ENCODE assay signal across 8 cellular contexts in genomic region chr15:77069521-77070121, GRCh38. TPM values are rescaled to one million over a fixed set of nuclear protein-coding genes. Genes with fewer than 3 reads are reported as not detected.
A peak's percentile ranks its signal among the peaks of the same experiment; 100 is the strongest.
DNase-seq lines count a peak whose midpoint lies in the region; ATAC-seq and TF ChIP-seq lines count a peak whose summit lies in the region.

No MANE protein-coding gene starts in this region.

- no peak for TF ChIP-seq CTCF in WERI-Rb-1 (IDR thresholded peaks at IDR 0.05; ENCODE audit: low read depth, low read length)
- no peak for TF ChIP-seq CTCF in right atrium auricular region (IDR thresholded peaks at IDR 0.05)

- H3K9me3 ChIP-seq in WERI-Rb-1 (ENCODE audit: severe bottlenecking) (no peaks in the 10 kb centered on the region), right atrium auricular region (no peaks in the 10 kb centered on the region)

- H3K9me3 Mint-ChIP-seq in activated T-cell treated with anti-CD3 and anti-CD28 coated beads, Interleukin-2, amount 50 U/mL, for 24 hours = no peaks in the 10 kb centered on the region

- H3K4me3 ChIP-seq in WERI-Rb-1 (ENCODE audit: low read depth, low read length) (peak overlapping the region; percentile 95), right atrium auricular region (peak overlapping the region; percentile 83 to 85), skeletal muscle cell (ENCODE audit: low read depth, low read length) (peak overlapping the region; percentile 75)

- H3K27ac ChIP-seq in WERI-Rb-1 (peak overlapping the region; percentile 94), right atrium auricular region (peak overlapping the region; percentile 89 to 91)

- H3K4me1 ChIP-seq in right atrium auricular region = peaks cover 0 to 39% of the 10 kb centered on the region in 2 donors

- H3K27me3 ChIP-seq in WERI-Rb-1 (ENCODE audit: insufficient read depth, low read depth, severe bottlenecking) (no peaks in the 10 kb centered on the region), right atrium auricular region (no peaks in the 10 kb centered on the region)

- no peaks in the 10 kb centered on the region for H3K27me3 Mint-ChIP-seq in activated T-cell treated with anti-CD3 and anti-CD28 coated beads, Interleukin-2, amount 50 U/mL, for 24 hours

- peak overlapping the region; percentile 85 for H3K4me3 Mint-ChIP-seq in activated T-cell treated with anti-CD3 and anti-CD28 coated beads, Interleukin-2, amount 50 U/mL, for 24 hours

- no peak for DNase-seq in activated T-cell treated with anti-CD3 and anti-CD28 coated beads, Interleukin-2, amount 50 U/mL, for 24 hours
- DNase-seq in activated T-cell treated with anti-CD3 and anti-CD28 coated beads, Interleukin-2, amount 50 U/mL, for 48 hours = no peak
- DNase-seq in WERI-Rb-1 (no peak), right atrium auricular region (ENCODE audit: low spot score) (no peak), skeletal muscle cell (ENCODE audit: low read depth) (no peak), A172 (ENCODE audit: low spot score) (no peak), GM19240 (ENCODE audit: insufficient read length, low spot score) (no peak)

- no peak for ATAC-seq in HG03439 (IDR thresholded peaks at IDR 0.05; ENCODE audit: unreplicated experiment)

- peak overlapping the region; percentile 85 for H3K27ac Mint-ChIP-seq in activated T-cell treated with anti-CD3 and anti-CD28 coated beads, Interleukin-2, amount 50 U/mL, for 24 hours

- peaks cover 15% of the 10 kb centered on the region for H3K36me3 Mint-ChIP-seq in activated T-cell treated with anti-CD3 and anti-CD28 coated beads, Interleukin-2, amount 50 U/mL, for 24 hours (ENCODE audit: low read depth)

- H3K36me3 ChIP-seq in WERI-Rb-1 (peaks cover 31% of the 10 kb centered on the region), right atrium auricular region (no peaks in the 10 kb centered on the region)

- H3K4me1 Mint-ChIP-seq in activated T-cell treated with anti-CD3 and anti-CD28 coated beads, Interleukin-2, amount 50 U/mL, for 24 hours (ENCODE audit: low read depth) = peaks cover 40% of the 10 kb centered on the region

RNA-seq across cellular contexts. Expression of gene TSPAN3, which starts 1.3 kb away (rescaled TPM):
- total RNA-seq in right atrium auricular region = 100 to 1,000 TPM; 191 to 361 TPM
- 396 and 439 TPM in 2 replicates for total RNA-seq in A172 (2014; rRNA removed; shearing (Covaris generic))
